Comparison of ENCODE assay signal across 23 cellular contexts in the genomic region with DNA sequence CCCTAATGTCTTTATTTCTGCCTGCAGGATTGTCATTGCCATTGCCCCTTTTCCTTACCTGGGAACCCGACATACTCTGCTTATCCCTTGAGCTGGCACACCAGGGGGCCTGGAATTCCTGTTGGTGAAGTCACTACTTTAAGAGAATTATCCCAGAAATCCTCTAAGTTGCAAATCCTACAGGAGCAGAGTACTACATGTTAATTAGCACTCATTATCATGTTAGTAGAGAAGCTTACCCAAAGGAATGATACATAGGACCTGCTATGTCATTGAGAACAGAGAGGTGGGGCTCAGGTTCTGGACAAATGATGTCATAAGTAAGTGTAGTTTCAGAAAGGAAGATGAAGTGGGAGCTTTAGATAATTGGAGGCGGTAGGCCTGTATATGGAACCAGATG. TPM values are rescaled to one million over a fixed set of nuclear protein-coding genes. Genes with fewer than 3 reads are reported as not detected.
DNase-seq lines count a peak whose midpoint lies in the region; ATAC-seq and TF ChIP-seq lines count a peak whose summit lies in the region.
"Had no signal": no experiment of that assay in that cellular context is flagged by ENCODE, and none has a peak within 500 bp of the region (broad histone marks: within the 10 kb centered on the region; RNA-seq: fewer than 3 reads in every experiment).

No MANE protein-coding gene starts in this region.

- H3K27ac ChIP-seq in GM23338 (ENCODE audit: low read depth) (no peak overlapping the region), OCI-LY3 (ENCODE audit: low read length) (no peak overlapping the region), endodermal cell (ENCODE audit: low read depth, low read length) (no peak overlapping the region), neural progenitor cell (no peak overlapping the region)

- H3K9me3 Mint-ChIP-seq in GM23338 (no peaks in the 10 kb centered on the region), endodermal cell (no peaks in the 10 kb centered on the region), neural progenitor cell (no peaks in the 10 kb centered on the region)
- H3K9me3 Mint-ChIP-seq: activated T-helper 17 cell treated with anti-CD3 and anti-CD28 coated beads, Interleukin-2, amount 50 U/mL, for 72 hours; CD14-positive monocyte; dendritic cell treated with granulocyte-macrophage colony-stimulating factor and Interleukin-4, amounts not matched to agents 40 ng/mL and 50 ng/mL, for 4 days; natural killer cell treated with Interleukin-12 subunit alpha and Interleukin-12 subunit beta and Interleukin-15 and Interleukin-18, amount 100 ng/mL, for 72 hours had no signal

- H3K27ac Mint-ChIP-seq in GM23338 = peak overlapping the region; percentile 66
- H3K27ac Mint-ChIP-seq in endodermal cell = peak overlapping the region; percentile 93
- H3K27ac Mint-ChIP-seq in neural progenitor cell = no peak overlapping the region
- H3K27ac Mint-ChIP-seq: activated CD8-positive, alpha-beta memory T cell treated with anti-CD3 and anti-CD28 coated beads, Interleukin-2, amount 10 ng/mL, durations not matched to agents 7 days and 5 days; activated T-helper 17 cell treated with anti-CD3 and anti-CD28 coated beads, Interleukin-2, amount 50 U/mL, for 72 hours; CD14-positive monocyte; dendritic cell treated with granulocyte-macrophage colony-stimulating factor and Interleukin-4, amounts not matched to agents 40 ng/mL and 50 ng/mL, for 4 days; natural killer cell treated with Interleukin-12 subunit alpha and Interleukin-12 subunit beta and Interleukin-15 and Interleukin-18, amount 100 ng/mL, for 72 hours had no signal

- no peaks in the 10 kb centered on the region; the same call in 2 of the 3 replicates for H3K36me3 Mint-ChIP-seq in GM23338 (ENCODE audit: low read depth)
- no peaks in the 10 kb centered on the region for H3K36me3 Mint-ChIP-seq in endodermal cell (ENCODE audit: low read depth)
- peaks cover 4% of the 10 kb centered on the region for H3K36me3 Mint-ChIP-seq in neural progenitor cell
- H3K36me3 Mint-ChIP-seq: natural killer cell treated with Interleukin-12 subunit alpha and Interleukin-12 subunit beta and Interleukin-15 and Interleukin-18, amount 100 ng/mL, for 72 hours had no signal

- H3K27me3 Mint-ChIP-seq in GM23338 (ENCODE audit: insufficient read depth, low read depth, poor library complexity) (peaks cover 4% of the 10 kb centered on the region), endodermal cell (ENCODE audit: insufficient read depth) (peaks cover 30% of the 10 kb centered on the region), neural progenitor cell (ENCODE audit: insufficient read depth, low read depth) (peaks cover under 1% of the 10 kb centered on the region)
- H3K27me3 Mint-ChIP-seq: activated CD8-positive, alpha-beta memory T cell treated with anti-CD3 and anti-CD28 coated beads, Interleukin-2, amount 10 ng/mL, durations not matched to agents 7 days and 5 days; activated T-helper 17 cell treated with anti-CD3 and anti-CD28 coated beads, Interleukin-2, amount 50 U/mL, for 72 hours; dendritic cell treated with granulocyte-macrophage colony-stimulating factor and Interleukin-4, amounts not matched to agents 40 ng/mL and 50 ng/mL, for 4 days; natural killer cell treated with Interleukin-12 subunit alpha and Interleukin-12 subunit beta and Interleukin-15 and Interleukin-18, amount 100 ng/mL, for 72 hours had no signal

- H3F3A ChIP-seq in GM23338 (replicated peaks; ENCODE audit: low read depth) = no peaks in the 10 kb centered on the region
- H3F3A ChIP-seq in neural progenitor cell (ENCODE audit: low read depth) = peaks cover 9% of the 10 kb centered on the region

- H3K9ac ChIP-seq in OCI-LY3 (ENCODE audit: low read length) = no peak overlapping the region
- H3K9ac ChIP-seq in endodermal cell (ENCODE audit: extremely low read depth, low read length, poor library complexity, severe bottlenecking) = no peak overlapping the region
- no peak overlapping the region for H3K9ac ChIP-seq in neural progenitor cell

- H3K4me3 Mint-ChIP-seq in GM23338 = no peak overlapping the region
- H3K4me3 Mint-ChIP-seq in endodermal cell = no peak overlapping the region
- no peak overlapping the region for H3K4me3 Mint-ChIP-seq in neural progenitor cell
- H3K4me3 Mint-ChIP-seq: activated CD8-positive, alpha-beta memory T cell treated with anti-CD3 and anti-CD28 coated beads, Interleukin-2, amount 10 ng/mL, durations not matched to agents 7 days and 5 days; activated T-helper 17 cell treated with anti-CD3 and anti-CD28 coated beads, Interleukin-2, amount 50 U/mL, for 72 hours; CD14-positive monocyte; dendritic cell treated with granulocyte-macrophage colony-stimulating factor and Interleukin-4, amounts not matched to agents 40 ng/mL and 50 ng/mL, for 4 days; natural killer cell treated with Interleukin-12 subunit alpha and Interleukin-12 subunit beta and Interleukin-15 and Interleukin-18, amount 100 ng/mL, for 72 hours had no signal

- H4K20me1 ChIP-seq in GM23338 (replicated peaks; ENCODE audit: insufficient read depth) = no peaks in the 10 kb centered on the region; the same call in 1 of the 2 replicates
- H4K20me1 ChIP-seq in OCI-LY3 (ENCODE audit: insufficient read depth, low read length) = no peaks in the 10 kb centered on the region
- no peaks in the 10 kb centered on the region for H4K20me1 ChIP-seq in neural progenitor cell (ENCODE audit: low read depth)

- H3K4me1 Mint-ChIP-seq in GM23338 = peaks cover 30% of the 10 kb centered on the region
- H3K4me1 Mint-ChIP-seq in endodermal cell = peaks cover 25% of the 10 kb centered on the region
- H3K4me1 Mint-ChIP-seq in neural progenitor cell = peaks cover 8% of the 10 kb centered on the region
- H3K4me1 Mint-ChIP-seq: activated CD8-positive, alpha-beta memory T cell treated with anti-CD3 and anti-CD28 coated beads, Interleukin-2, amount 10 ng/mL, durations not matched to agents 7 days and 5 days; activated T-helper 17 cell treated with anti-CD3 and anti-CD28 coated beads, Interleukin-2, amount 50 U/mL, for 72 hours; CD14-positive monocyte had no signal

- no peak overlapping the region for H3K4me3 ChIP-seq in GM23338
- H3K4me3 ChIP-seq in OCI-LY3 (ENCODE audit: low read length) = no peak overlapping the region
- no peak overlapping the region for H3K4me3 ChIP-seq in endodermal cell (ENCODE audit: low read length)
- H3K4me3 ChIP-seq in neural progenitor cell = no peak overlapping the region
- H3K4me3 ChIP-seq: HAP-1, suprapubic skin had no signal

- H3K4me1 ChIP-seq in GM23338 (ENCODE audit: insufficient read depth) = peaks cover 22% of the 10 kb centered on the region
- H3K4me1 ChIP-seq in OCI-LY3 (ENCODE audit: low read length) = no peaks in the 10 kb centered on the region
- H3K4me1 ChIP-seq in endodermal cell (ENCODE audit: control insufficient read depth, insufficient read depth, low read length) = peaks cover 3% of the 10 kb centered on the region
- peaks cover 23% of the 10 kb centered on the region for H3K4me1 ChIP-seq in neural progenitor cell
- H3K4me1 ChIP-seq: HAP-1 had no signal

- H3K79me2 ChIP-seq in GM23338 (replicated peaks; ENCODE audit: insufficient read depth) (no peaks in the 10 kb centered on the region), OCI-LY3 (ENCODE audit: low read length) (no peaks in the 10 kb centered on the region), neural progenitor cell (ENCODE audit: low read depth) (no peaks in the 10 kb centered on the region)

- H3K4me2 ChIP-seq in GM23338 (no peak overlapping the region), OCI-LY3 (ENCODE audit: low read length) (no peak overlapping the region), neural progenitor cell (no peak overlapping the region)

- H3K27me3 ChIP-seq in GM23338 (ENCODE audit: insufficient read depth) (no peaks in the 10 kb centered on the region), OCI-LY3 (ENCODE audit: low read depth, low read length) (no peaks in the 10 kb centered on the region), endodermal cell (ENCODE audit: control insufficient read depth, insufficient read depth, low read length, poor library complexity, severe bottlenecking) (no peaks in the 10 kb centered on the region), neural progenitor cell (no peaks in the 10 kb centered on the region)
- H3K27me3 ChIP-seq: suprapubic skin had no signal

- no peak overlapping the region for H2AFZ ChIP-seq in GM23338
- no peak overlapping the region for H2AFZ ChIP-seq in OCI-LY3 (ENCODE audit: low read depth, low read length)
- H2AFZ ChIP-seq in neural progenitor cell (replicated peaks) = no peak overlapping the region

- H3K9me3 ChIP-seq in OCI-LY3 (ENCODE audit: insufficient read depth, low read length) (no peaks in the 10 kb centered on the region), endodermal cell (ENCODE audit: control insufficient read depth, low read length) (no peaks in the 10 kb centered on the region), neural progenitor cell (ENCODE audit: low read depth) (no peaks in the 10 kb centered on the region)
- H3K9me3 ChIP-seq: HAP-1, suprapubic skin had no signal

- no peaks in the 10 kb centered on the region for H3K9me2 ChIP-seq in GM23338 (ENCODE audit: insufficient read depth)

- H3K36me3 ChIP-seq in GM23338 (ENCODE audit: insufficient read depth) (no peaks in the 10 kb centered on the region), OCI-LY3 (replicated peaks; ENCODE audit: low read depth, low read length) (peaks cover 21% of the 10 kb centered on the region), endodermal cell (ENCODE audit: control insufficient read depth, insufficient read depth, low read length) (no peaks in the 10 kb centered on the region), neural progenitor cell (no peaks in the 10 kb centered on the region)
- H3K36me3 ChIP-seq: HAP-1, suprapubic skin had no signal

- WGBS in endodermal cell (ENCODE audit: insufficient coverage in 1 of 2, insufficient read length in 1 of 2), 2 experiments = 45 to 100% methylated on average over 1 to 2 of the region's 2 CpGs

- TF ChIP-seq CTCF in GM23338 (conservative IDR thresholded peaks at IDR 0.05; ENCODE audit: low read depth in 2 of 2) (no peak), OCI-LY3 (IDR thresholded peaks at IDR 0.05; ENCODE audit: low read depth, low read length) (0 out of 2 replicates have a peak, but pooled peaks have one; percentile 6), endodermal cell (conservative IDR thresholded peaks at IDR 0.05) (no peak), neural progenitor cell (IDR thresholded peaks at IDR 0.05) (no peak)

- DNase-seq in GM23338 (ENCODE audit: low spot score) = peak; percentile 91
- peak; percentile 94 for DNase-seq in endodermal cell
- DNase-seq in neural progenitor cell (ENCODE audit: low spot score) = peak; percentile 46
- DNase-seq in activated naive CD4-positive, alpha-beta T cell (lab: John Stamatoyannopoulos, UW) = no peak
- DNase-seq in NCI-H510A (lab: John Stamatoyannopoulos, UW) = no peak
- DNase-seq: activated CD8-positive, alpha-beta memory T cell treated with anti-CD3 and anti-CD28 coated beads, Interleukin-2, amount 10 ng/mL, durations not matched to agents 7 days and 5 days; foreskin fibroblast; GF-D8; hypothalamus; NCI-H1417; NCI-H524 treated with DMSO at 0.1 percent for 48 hours; T-helper 9 cell had no signal

- peak; percentile 77 for ATAC-seq in GM23338
- no peak for ATAC-seq in GM18861 (IDR thresholded peaks at IDR 0.05; ENCODE audit: unreplicated experiment)
- no peak for ATAC-seq in GM18858 (IDR thresholded peaks at IDR 0.05; ENCODE audit: unreplicated experiment)
- ATAC-seq: activated CD8-positive, alpha-beta memory T cell treated with anti-CD3 and anti-CD28 coated beads, Interleukin-2, amount 10 ng/mL, durations not matched to agents 7 days and 5 days; activated T-helper 17 cell treated with anti-CD3 and anti-CD28 coated beads, Interleukin-2, amount 50 U/mL, for 72 hours; natural killer cell treated with Interleukin-12 subunit alpha and Interleukin-12 subunit beta and Interleukin-15 and Interleukin-18, amount 100 ng/mL, for 72 hours; sciatic nerve had no signal

RNA-seq across cellular contexts. Expression of gene SCG5, which starts 27.4 kb away (rescaled TPM):
- total RNA-seq in GM23338 (2014; rRNA removed; shearing (Covaris generic)) = 48.1 and 49.2 TPM in 2 replicates
- polyA plus RNA-seq in GM23338 (2016; fragmentation: Nextera tagmentation; extraction: Ambion mirVana) = 64.4 and 73.3 TPM in 2 replicates
- total RNA-seq in endodermal cell = 10 to 100 TPM; 10.9 to 17.2 TPM
- polyA plus RNA-seq in endodermal cell (2013, experiment 1 of 2) = 14.9 TPM
- polyA plus RNA-seq in endodermal cell (2013, experiment 2 of 2) = 14.2 TPM
- 69.4 and 101 TPM in 2 replicates for total RNA-seq in neural progenitor cell (ENCODE audit: low replicate concordance)
- total RNA-seq: suprapubic skin had no signal
- polyA plus RNA-seq: CD14-positive monocyte had no signal

RNA-seq across cellular contexts. Expression of gene GREM1, which starts 48.9 kb away (rescaled TPM):
- 0.12 and 1.0 TPM in 2 replicates for total RNA-seq in GM23338 (2014; rRNA removed; shearing (Covaris generic))
- polyA plus RNA-seq in GM23338 (2016; fragmentation: Nextera tagmentation; extraction: Ambion mirVana) = 0.21 and 0.27 TPM in 2 replicates
- 1 to 10 TPM in 1 of 2 donors, under 1 TPM in 1; 0.62 to 2.7 TPM for total RNA-seq in endodermal cell
- polyA plus RNA-seq in endodermal cell (2013, experiment 1 of 2) = 28.6 TPM
- polyA plus RNA-seq in endodermal cell (2013, experiment 2 of 2) = 24.3 TPM
- total RNA-seq in neural progenitor cell (ENCODE audit: low replicate concordance) = 2.9 and 4.4 TPM in 2 replicates
- total RNA-seq: activated CD8-positive, alpha-beta memory T cell treated with anti-CD3 and anti-CD28 coated beads, Interleukin-2, amount 10 ng/mL, durations not matched to agents 7 days and 5 days; activated T-helper 17 cell treated with anti-CD3 and anti-CD28 coated beads, Interleukin-2, amount 50 U/mL, for 72 hours; HT-29 had no signal
- polyA plus RNA-seq: CD14-positive monocyte had no signal

RNA-seq across cellular contexts. Expression of gene ARHGAP11A, which starts 53.6 kb away (rescaled TPM):
- 38.7 and 43.1 TPM in 2 replicates for total RNA-seq in GM23338 (2014; rRNA removed; shearing (Covaris generic))
- polyA plus RNA-seq in GM23338 (2016; fragmentation: Nextera tagmentation; extraction: Ambion mirVana) = 21.4 and 28.3 TPM in 2 replicates
- total RNA-seq in endodermal cell (100 to 1,000 TPM in 1 of 2 donors, 10 to 100 TPM in 1; 61.0 to 107 TPM), neural progenitor cell (ENCODE audit: low replicate concordance) (51.1 and 83.9 TPM in 2 replicates)
- polyA plus RNA-seq in endodermal cell (2013, experiment 1 of 2) = 54.3 TPM
- polyA plus RNA-seq in endodermal cell (2013, experiment 2 of 2) = 54.6 TPM

Comparison
In these comparisons a context has a peak if more than half of its experiments do, and no peak if none do; other contexts are left out.
1. DNase-seq: peak in GM23338 (single experiment), endodermal cell (single experiment) and neural progenitor cell (single experiment); none in activated naive CD4-positive, alpha-beta T cell (0 of 4) and NCI-H510A (single experiment).